In genomic region chr3:42072583-42072924, GRCh38 we compare ENCODE assay signal across 10 cellular contexts. TPM values are rescaled to one million over a fixed set of nuclear protein-coding genes. Genes with fewer than 3 reads are reported as not detected.
A peak's percentile ranks its signal among the peaks of the same experiment; 100 is the strongest.
DNase-seq lines count a peak whose midpoint lies in the region; ATAC-seq and TF ChIP-seq lines count a peak whose summit lies in the region.
"Had no signal": no experiment of that assay in that cellular context is flagged by ENCODE, and none has a peak within 500 bp of the region (broad histone marks: within the 10 kb centered on the region; RNA-seq: fewer than 3 reads in every experiment).

No MANE protein-coding gene starts in this region.

- H3K18ac ChIP-seq in IMR-90 (ENCODE audit: low read depth, low read length): no peak overlapping the region; the same call in 1 of the 2 replicates

- BruUV-seq in IMR-90 (replicated peaks; lab: Mats Ljungman, UMichigan): no TSS peak

- H3K23ac ChIP-seq in IMR-90 (ENCODE audit: low read depth, low read length): peak overlapping the region; percentile 39; the same call in 1 of the 2 replicates

- TF ChIP-seq POLR2A in IMR-90 (IDR thresholded peaks at IDR 0.05; ENCODE audit: low read depth, low read length): no peak

- no peak overlapping the region for H2AFZ ChIP-seq in IMR-90 (replicated peaks; ENCODE audit: low read length, poor library complexity)

- H4K20me1 ChIP-seq in IMR-90 (ENCODE audit: insufficient read depth, low read length): peaks cover 6% of the 10 kb centered on the region

- peak overlapping the region in 1 of 2 experiments; percentile 28; a peak in 3 of 4 replicates for H4K8ac ChIP-seq in IMR-90 (ENCODE audit: low read depth in 2 of 2, low read length in 2 of 2)

- H2BK15ac ChIP-seq in IMR-90 (ENCODE audit: low read depth, low read length): no peak overlapping the region

- 20% methylated on average over 1 of the region's 5 CpGs; no CpG with 5 or more reads in 1 of the 2 experiments for WGBS in IMR-90 (ENCODE audit: extremely low coverage in 2 of 2, insufficient read length in 1 of 2), 2 experiments

- H4K5ac ChIP-seq in IMR-90 (ENCODE audit: low read depth, low read length): no peak overlapping the region

- no peaks in the 10 kb centered on the region for H3K27me3 ChIP-seq in IMR-90 (ENCODE audit: control insufficient read depth, insufficient read depth, low read length)

- no peak for ATAC-seq in IMR-90 (ENCODE audit: low read depth)
- ATAC-seq in naive thymus-derived CD8-positive, alpha-beta T cell: no peak
- ATAC-seq in HG02870 (IDR thresholded peaks at IDR 0.05; ENCODE audit: unreplicated experiment): no peak
- ATAC-seq in HG02938 (IDR thresholded peaks at IDR 0.05; ENCODE audit: unreplicated experiment): no peak
- ATAC-seq: CD8-positive, alpha-beta T cell had no signal

- peak overlapping the region; percentile 38; the same call in 1 of the 2 replicates for H3K4me2 ChIP-seq in IMR-90 (ENCODE audit: low read depth, low read length)

- CTCF ChIA-PET in IMR-90 (lab: Yijun Ruan, JAX): interaction anchor here (0.6 to 1.0 kb wide), 3 partner anchors 27 to 346 kb away, joined by 3 to 7 read pairs (median 4); no protein-coding TSS in a partner anchor

- H2BK20ac ChIP-seq in IMR-90 (ENCODE audit: low read depth, low read length): 0 out of 2 replicates have a peak overlapping the region, but pooled peaks have one; percentile 17

- no peak overlapping the region for H2BK5ac ChIP-seq in IMR-90 (ENCODE audit: low read depth, low read length, poor library complexity, severe bottlenecking)

- H3K56ac ChIP-seq in IMR-90 (ENCODE audit: extremely low read depth, insufficient read depth, low read length): no peak overlapping the region

- peak overlapping the region in 6 of 10 donors; percentile 8 to 69 (median 36) for H3K4me3 Mint-ChIP-seq in naive thymus-derived CD8-positive, alpha-beta T cell
- H3K4me3 Mint-ChIP-seq: CD8-positive, alpha-beta T cell had no signal

- peak overlapping the region; percentile 72; the same call in 1 of the 2 replicates for H3K14ac ChIP-seq in IMR-90 (replicated peaks; ENCODE audit: low read depth, low read length)

- peaks cover 23% of the 10 kb centered on the region for H3K9me1 ChIP-seq in IMR-90 (ENCODE audit: insufficient read depth, low read length)

- peak overlapping the region in 2 of 10 donors; percentile 24 to 76 for H3K27ac Mint-ChIP-seq in naive thymus-derived CD8-positive, alpha-beta T cell
- H3K27ac Mint-ChIP-seq: CD8-positive, alpha-beta T cell had no signal

- peaks cover 44 to 69% of the 10 kb centered on the region in 2 experiments for H3K79me1 ChIP-seq in IMR-90 (ENCODE audit: low read depth in 1 of 2, low read length in 2 of 2)

- in situ Hi-C loops in IMR-90 (cut with MboI; ENCODE audit: low sequenced_read_pairs): no loop called here

- dilution Hi-C loops in IMR-90 (cut with HindIII; ENCODE audit: low sequenced_read_pairs, unreplicated experiment): no loop called here

- H3K27me3 Mint-ChIP-seq in naive thymus-derived CD8-positive, alpha-beta T cell: no peaks in the 10 kb centered on the region

- no peak overlapping the region for H3K4me3 ChIP-seq in IMR-90 (ENCODE audit: insufficient read depth, low read depth, low read length)

- H3K9ac ChIP-seq in IMR-90 (ENCODE audit: low read depth, low read length): no peak overlapping the region

- H3K9me3 ChIP-seq in IMR-90 (ENCODE audit: control insufficient read depth, insufficient read depth, low read length): no peaks in the 10 kb centered on the region

- DNase-seq in IMR-90 (no peak), NCI-H446 (lab: John Stamatoyannopoulos, UW) (no peak), NCI-H1048 (lab: John Stamatoyannopoulos, UW) (no peak)
- DNase-seq in naive thymus-derived CD8-positive, alpha-beta T cell: no peak
- DNase-seq: activated CD8-positive, alpha-beta memory T cell treated with anti-CD3 and anti-CD28 coated beads, Interleukin-2, amount 50 U/mL, for 48 hours; CD8-positive, alpha-beta T cell had no signal

- H3K4ac ChIP-seq in IMR-90 (ENCODE audit: low read depth, low read length): peak overlapping the region; percentile 16; the same call in 1 of the 2 replicates

- peaks cover 22 to 73% (median 45%) of the 10 kb centered on the region in 4 donors for H3K4me1 Mint-ChIP-seq in naive thymus-derived CD8-positive, alpha-beta T cell

- H2AK5ac ChIP-seq in IMR-90 (ENCODE audit: low read depth, low read length): no peak overlapping the region

- H4K91ac ChIP-seq in IMR-90 (ENCODE audit: insufficient read depth, low read depth, low read length): peak overlapping the region; percentile 0; the same call in 1 of the 2 replicates

- TF ChIP-seq CTCF in 22Rv1 (IDR thresholded peaks at IDR 0.05) (no peak), IMR-90 (conservative IDR thresholded peaks at IDR 0.05; ENCODE audit: low read depth, low read length) (no peak)

- intact Hi-C loops in IMR-90 (cut with micrococcal nuclease): loop anchor here (5.0 kb wide), 1 partner anchor 110 kb away; the partner anchor contains the start of gene ULK4

- peaks cover 0 to 8% (median 3%) of the 10 kb centered on the region in 3 donors for H3K36me3 Mint-ChIP-seq in naive thymus-derived CD8-positive, alpha-beta T cell

- POLR2A ChIA-PET in IMR-90 (lab: Charles Lee; ENCODE audit: unreplicated experiment): no interaction called here
- POLR2A ChIA-PET in naive thymus-derived CD8-positive, alpha-beta T cell (lab: Charles Lee): no interaction called here

- peaks cover 19% of the 10 kb centered on the region for H3K4me1 ChIP-seq in IMR-90 (ENCODE audit: control insufficient read depth, insufficient read depth, low read length)

- no peak overlapping the region for H2AK9ac ChIP-seq in IMR-90 (replicated peaks; ENCODE audit: low read depth, low read length, poor library complexity)

- no peaks in the 10 kb centered on the region for H3K36me3 ChIP-seq in IMR-90 (ENCODE audit: control insufficient read depth, insufficient read depth, low read length)

- H3K9me3 Mint-ChIP-seq in naive thymus-derived CD8-positive, alpha-beta T cell: peaks cover 0 to 8% (median 0%) of the 10 kb centered on the region in 9 donors

- TF ChIP-seq RAD21 in IMR-90 (IDR thresholded peaks at IDR 0.05; ENCODE audit: low read length): no peak

- H3K27ac ChIP-seq in 22Rv1 (peak overlapping the region; percentile 44), IMR-90 (ENCODE audit: insufficient read depth, low read length) (no peak overlapping the region), cingulate gyrus (ENCODE audit: low read depth, low read length) (peak overlapping the region; percentile 93)

- H2BK120ac ChIP-seq in IMR-90 (ENCODE audit: low read depth, low read length): no peak overlapping the region

TF ChIP-seq in IMR-90, 13 proteins besides CTCF, POLR2A, EP300 and RAD21:
- TF ChIP-seq, protein P1, sequence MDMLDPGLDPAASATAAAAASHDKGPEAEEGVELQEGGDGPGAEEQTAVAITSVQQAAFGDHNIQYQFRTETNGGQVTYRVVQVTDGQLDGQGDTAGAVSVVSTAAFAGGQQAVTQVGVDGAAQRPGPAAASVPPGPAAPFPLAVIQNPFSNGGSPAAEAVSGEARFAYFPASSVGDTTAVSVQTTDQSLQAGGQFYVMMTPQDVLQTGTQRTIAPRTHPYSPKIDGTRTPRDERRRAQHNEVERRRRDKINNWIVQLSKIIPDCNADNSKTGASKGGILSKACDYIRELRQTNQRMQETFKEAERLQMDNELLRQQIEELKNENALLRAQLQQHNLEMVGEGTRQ (IDR thresholded peaks at IDR 0.05; ENCODE audit: low read depth, low read length): peak; percentile 51; the same call in 1 of the 2 replicates
- no peak for TF ChIP-seq BHLHE40 (IDR thresholded peaks at IDR 0.05; ENCODE audit: low read depth, low read length)

RNA-seq across cellular contexts. Expression of gene TRAK1, which starts 18.6 kb away (rescaled TPM):
- 26.7 and 28.1 TPM in 2 replicates for total RNA-seq in IMR-90 (2012; rRNA removed)
- 21.7 and 25.6 TPM in 2 replicates for polyA plus RNA-seq in IMR-90 (2012; rRNA removed)
- 11.6 and 17.8 TPM in 2 replicates for polyA plus RNA-seq in IMR-90 (2012; cell fraction: cytosol; rRNA removed)
- polyA plus RNA-seq in IMR-90 (2012; cell fraction: nucleus; rRNA removed; ENCODE audit: low replicate concordance): 30.8 and 31.5 TPM in 2 replicates
- 10 to 100 TPM; 18.8 to 19.1 TPM for total RNA-seq in naive thymus-derived CD8-positive, alpha-beta T cell
- 1 to 10 TPM; 4.3 to 8.3 (median 4.8) TPM for polyA plus RNA-seq in naive thymus-derived CD8-positive, alpha-beta T cell
